In genomic region chr1:224170748-224171478, GRCh38 we compare ENCODE assay signal across 8 cellular contexts. TPM values are rescaled to one million over a fixed set of nuclear protein-coding genes. Genes with fewer than 3 reads are reported as not detected.
A peak's percentile ranks its signal among the peaks of the same experiment; 100 is the strongest.
DNase-seq lines count a peak whose midpoint lies in the region; ATAC-seq and TF ChIP-seq lines count a peak whose summit lies in the region.

No MANE protein-coding gene starts in this region.

- peak; percentile 52 for TF ChIP-seq RAD21 in Ishikawa (IDR thresholded peaks at IDR 0.05; ENCODE audit: low read depth)

- H3K4me1 Mint-ChIP-seq in CD8-positive, alpha-beta T cell (ENCODE audit: low read depth), result peaks cover 36% of the 10 kb centered on the region
- H3K4me1 Mint-ChIP-seq in activated CD4-positive, alpha-beta memory T cell treated with anti-CD3 and anti-CD28 coated beads, Interleukin-2, amount 10 ng/mL, durations not matched to agents 7 days and 5 days, result peaks cover 31% of the 10 kb centered on the region

- H3K27ac ChIP-seq in CD8-positive, alpha-beta T cell (ENCODE audit: low read depth, low read length), result no peak overlapping the region

- H3K27ac Mint-ChIP-seq in CD8-positive, alpha-beta T cell, result no peak overlapping the region
- H3K27ac Mint-ChIP-seq in activated CD4-positive, alpha-beta memory T cell treated with anti-CD3 and anti-CD28 coated beads, Interleukin-2, amount 10 ng/mL, durations not matched to agents 7 days and 5 days, result peak overlapping the region; percentile 18

- peak; percentile 63 for ATAC-seq in CD8-positive, alpha-beta T cell
- ATAC-seq in GM19397 (IDR thresholded peaks at IDR 0.05; ENCODE audit: unreplicated experiment), result no peak
- no peak for ATAC-seq in HG03025 (IDR thresholded peaks at IDR 0.05; ENCODE audit: low FRiP score, unreplicated experiment)
- no peak for ATAC-seq in HG03280 (IDR thresholded peaks at IDR 0.05; ENCODE audit: unreplicated experiment)

- peak; percentile 46 for TF ChIP-seq CTCF in CD8-positive, alpha-beta T cell (IDR thresholded peaks at IDR 0.05)

- POLR2A ChIA-PET in CD8-positive, alpha-beta T cell (lab: Charles Lee), result interaction anchor here (2.4 kb wide), 1 partner anchor 12 kb away, joined by 14 read pairs; the partner anchor contains the start of gene DEGS1
- POLR2A ChIA-PET in activated CD4-positive, alpha-beta memory T cell treated with anti-CD3 and anti-CD28 coated beads, Interleukin-2, amount 10 ng/mL, durations not matched to agents 7 days and 5 days (lab: Charles Lee), result interaction anchor here (1.0 to 3.5 kb wide), 3 partner anchors 8 to 163 kb away, joined by 4 to 48 read pairs (median 9); partner anchors contain the start of gene DEGS1

- H3K4me3 Mint-ChIP-seq in CD8-positive, alpha-beta T cell, result peak overlapping the region; percentile 13
- H3K4me3 Mint-ChIP-seq in activated CD4-positive, alpha-beta memory T cell treated with anti-CD3 and anti-CD28 coated beads, Interleukin-2, amount 10 ng/mL, durations not matched to agents 7 days and 5 days, result no peak overlapping the region

- peak in 3 of 7 experiments; percentile 32 to 67 (median 34) for DNase-seq in CD8-positive, alpha-beta T cell
- DNase-seq in activated CD4-positive, alpha-beta memory T cell treated with anti-CD3 and anti-CD28 coated beads, Interleukin-2, amount 10 ng/mL, durations not matched to agents 7 days and 5 days, result peak; percentile 33
- DNase-seq in iPS-NIHi11 (ENCODE audit: low spot score) (peak; percentile 49), NCI-H82 (lab: John Stamatoyannopoulos, UW) (no peak)

- H3K36me3 ChIP-seq in CD8-positive, alpha-beta T cell (ENCODE audit: insufficient read depth, low read length), result no peaks in the 10 kb centered on the region

- H3K4me3 ChIP-seq in CD8-positive, alpha-beta T cell (ENCODE audit: low read depth, low read length), result peak overlapping the region; percentile 9

- H3K36me3 Mint-ChIP-seq in CD8-positive, alpha-beta T cell, result no peaks in the 10 kb centered on the region
- peaks cover 14% of the 10 kb centered on the region for H3K36me3 Mint-ChIP-seq in activated CD4-positive, alpha-beta memory T cell treated with anti-CD3 and anti-CD28 coated beads, Interleukin-2, amount 10 ng/mL, durations not matched to agents 7 days and 5 days (ENCODE audit: low read depth)

- H3K9me3 ChIP-seq in CD8-positive, alpha-beta T cell (ENCODE audit: low read length), result no peaks in the 10 kb centered on the region

- no peaks in the 10 kb centered on the region for H3K9me3 Mint-ChIP-seq in CD8-positive, alpha-beta T cell
- peaks cover 12% of the 10 kb centered on the region for H3K9me3 Mint-ChIP-seq in activated CD4-positive, alpha-beta memory T cell treated with anti-CD3 and anti-CD28 coated beads, Interleukin-2, amount 10 ng/mL, durations not matched to agents 7 days and 5 days

- H3K4me1 ChIP-seq in CD8-positive, alpha-beta T cell (ENCODE audit: insufficient read depth, low read length), result peaks cover 29% of the 10 kb centered on the region

- TF ChIP-seq EP300 in Ishikawa (IDR thresholded peaks at IDR 0.05; ENCODE audit: borderline replicate concordance), result no peak

- H3K27me3 Mint-ChIP-seq in CD8-positive, alpha-beta T cell (ENCODE audit: low read depth), result no peaks in the 10 kb centered on the region
- H3K27me3 Mint-ChIP-seq in activated CD4-positive, alpha-beta memory T cell treated with anti-CD3 and anti-CD28 coated beads, Interleukin-2, amount 10 ng/mL, durations not matched to agents 7 days and 5 days, result peaks cover 2% of the 10 kb centered on the region

- H3K27me3 ChIP-seq in CD8-positive, alpha-beta T cell (ENCODE audit: insufficient read depth, low read length), result no peaks in the 10 kb centered on the region

- intact Hi-C loops in CD8-positive, alpha-beta T cell (cut with DNase I, micrococcal nuclease), result loop anchor here in 1 of 2 experiments (1.0 to 5.0 kb wide), 3 partner anchors 11 to 162 kb away; no protein-coding TSS in a partner anchor

- CTCF ChIA-PET in CD8-positive, alpha-beta T cell (lab: Charles Lee), result interaction anchor here (0.6 to 2.3 kb wide), 9 partner anchors 12 to 164 kb away, joined by 3 to 8 read pairs (median 3); partner anchors contain the start of gene DEGS1
- CTCF ChIA-PET in activated CD4-positive, alpha-beta memory T cell treated with anti-CD3 and anti-CD28 coated beads, Interleukin-2, amount 10 ng/mL, durations not matched to agents 7 days and 5 days (lab: Charles Lee), result interaction anchor here (0.8 to 2.6 kb wide), 3 partner anchors 8 to 162 kb away, joined by 3 to 10 read pairs (median 9); no protein-coding TSS in a partner anchor

TF ChIP-seq in Ishikawa, 13 proteins besides CTCF, POLR2A, EP300 and RAD21:
- TF ChIP-seq NFIC (IDR thresholded peaks at IDR 0.05) (no peak), CREB1 (IDR thresholded peaks at IDR 0.05; ENCODE audit: low read depth) (no peak), CEBPB (IDR thresholded peaks at IDR 0.05) (no peak), EGR1 (IDR thresholded peaks at IDR 0.05) (no peak), FOXM1 (IDR thresholded peaks at IDR 0.05; ENCODE audit: borderline replicate concordance, low read depth) (no peak), TCF12 (IDR thresholded peaks at IDR 0.05; ENCODE audit: low read depth) (no peak), ZBTB7A (IDR thresholded peaks at IDR 0.05; ENCODE audit: low read depth) (no peak), TEAD4 (IDR thresholded peaks at IDR 0.05) (no peak), USF1 (IDR thresholded peaks at IDR 0.05) (no peak), YY1 (IDR thresholded peaks at IDR 0.05; ENCODE audit: low read depth) (no peak), TAF1 (IDR thresholded peaks at IDR 0.05; ENCODE audit: low read depth) (no peak)
- TF ChIP-seq, protein P1, sequence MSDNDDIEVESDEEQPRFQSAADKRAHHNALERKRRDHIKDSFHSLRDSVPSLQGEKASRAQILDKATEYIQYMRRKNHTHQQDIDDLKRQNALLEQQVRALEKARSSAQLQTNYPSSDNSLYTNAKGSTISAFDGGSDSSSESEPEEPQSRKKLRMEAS (IDR thresholded peaks at IDR 0.05), result no peak
- TF ChIP-seq, protein P2, sequence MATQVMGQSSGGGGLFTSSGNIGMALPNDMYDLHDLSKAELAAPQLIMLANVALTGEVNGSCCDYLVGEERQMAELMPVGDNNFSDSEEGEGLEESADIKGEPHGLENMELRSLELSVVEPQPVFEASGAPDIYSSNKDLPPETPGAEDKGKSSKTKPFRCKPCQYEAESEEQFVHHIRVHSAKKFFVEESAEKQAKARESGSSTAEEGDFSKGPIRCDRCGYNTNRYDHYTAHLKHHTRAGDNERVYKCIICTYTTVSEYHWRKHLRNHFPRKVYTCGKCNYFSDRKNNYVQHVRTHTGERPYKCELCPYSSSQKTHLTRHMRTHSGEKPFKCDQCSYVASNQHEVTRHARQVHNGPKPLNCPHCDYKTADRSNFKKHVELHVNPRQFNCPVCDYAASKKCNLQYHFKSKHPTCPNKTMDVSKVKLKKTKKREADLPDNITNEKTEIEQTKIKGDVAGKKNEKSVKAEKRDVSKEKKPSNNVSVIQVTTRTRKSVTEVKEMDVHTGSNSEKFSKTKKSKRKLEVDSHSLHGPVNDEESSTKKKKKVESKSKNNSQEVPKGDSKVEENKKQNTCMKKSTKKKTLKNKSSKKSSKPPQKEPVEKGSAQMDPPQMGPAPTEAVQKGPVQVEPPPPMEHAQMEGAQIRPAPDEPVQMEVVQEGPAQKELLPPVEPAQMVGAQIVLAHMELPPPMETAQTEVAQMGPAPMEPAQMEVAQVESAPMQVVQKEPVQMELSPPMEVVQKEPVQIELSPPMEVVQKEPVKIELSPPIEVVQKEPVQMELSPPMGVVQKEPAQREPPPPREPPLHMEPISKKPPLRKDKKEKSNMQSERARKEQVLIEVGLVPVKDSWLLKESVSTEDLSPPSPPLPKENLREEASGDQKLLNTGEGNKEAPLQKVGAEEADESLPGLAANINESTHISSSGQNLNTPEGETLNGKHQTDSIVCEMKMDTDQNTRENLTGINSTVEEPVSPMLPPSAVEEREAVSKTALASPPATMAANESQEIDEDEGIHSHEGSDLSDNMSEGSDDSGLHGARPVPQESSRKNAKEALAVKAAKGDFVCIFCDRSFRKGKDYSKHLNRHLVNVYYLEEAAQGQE (IDR thresholded peaks at IDR 0.05; ENCODE audit: low read depth), result no peak

RNA-seq across cellular contexts. Expression of gene DEGS1, which starts 12.1 kb away (rescaled TPM):
- 10 to 100 TPM; 52.1 to 54.7 TPM for total RNA-seq in CD8-positive, alpha-beta T cell
- 10 to 100 TPM; 69.2 to 69.5 TPM for total RNA-seq in activated CD4-positive, alpha-beta memory T cell treated with anti-CD3 and anti-CD28 coated beads, Interleukin-2, amount 10 ng/mL, durations not matched to agents 7 days and 5 days

RNA-seq across cellular contexts. Expression of gene FBXO28, which starts 57.0 kb away (rescaled TPM):
- 10 to 100 TPM; 43.4 to 44.2 TPM for total RNA-seq in CD8-positive, alpha-beta T cell
- 10 to 100 TPM; 25.5 to 30.6 TPM for total RNA-seq in activated CD4-positive, alpha-beta memory T cell treated with anti-CD3 and anti-CD28 coated beads, Interleukin-2, amount 10 ng/mL, durations not matched to agents 7 days and 5 days
